In the genomic region with DNA sequence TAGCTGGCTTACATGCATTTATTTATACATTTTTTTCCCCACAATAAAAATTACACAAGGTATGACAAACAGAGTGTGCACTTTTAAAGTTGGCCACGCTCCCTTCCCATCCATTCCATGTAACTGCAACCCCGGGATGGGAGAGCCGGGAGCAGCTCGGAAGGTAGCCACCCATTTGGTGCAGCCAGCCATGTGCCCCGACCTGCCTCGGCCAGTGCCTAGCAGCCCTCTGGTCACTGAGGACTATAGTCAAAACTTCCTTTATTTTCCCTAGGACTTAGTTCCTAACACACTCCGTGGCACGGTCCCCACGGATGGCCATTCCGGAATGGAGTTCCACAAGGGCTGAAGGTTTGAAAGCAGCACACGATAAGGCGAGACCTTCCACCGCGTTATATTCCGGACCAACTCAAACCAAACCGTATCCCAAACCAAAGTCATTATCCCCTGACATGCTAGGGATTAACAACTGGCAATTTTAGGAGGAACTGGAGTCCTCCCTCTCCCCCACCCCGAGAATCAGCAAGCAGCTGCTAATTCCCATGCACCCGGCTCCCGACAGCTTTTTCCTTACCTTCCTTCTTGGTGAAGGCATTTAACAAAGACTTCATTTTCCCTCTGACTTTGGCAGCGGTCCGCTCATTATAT, we compare ENCODE assay signal across 11 cellular contexts.
A peak's percentile ranks its signal among the peaks of the same experiment; 100 is the strongest.
DNase-seq lines count a peak whose midpoint lies in the region; ATAC-seq and TF ChIP-seq lines count a peak whose summit lies in the region.
"Had no signal": no experiment of that assay in that cellular context is flagged by ENCODE, and none has a peak within 500 bp of the region (broad histone marks: within the 10 kb centered on the region; RNA-seq: fewer than 3 reads in every experiment).

No MANE protein-coding gene starts in this region.

- H2BK15ac ChIP-seq in H9 (ENCODE audit: low read depth, low read length): no peak overlapping the region

- no peak overlapping the region for H4K91ac ChIP-seq in H9 (ENCODE audit: insufficient read length, low read depth, low read length)

- H3K79me2 ChIP-seq in H9 (ENCODE audit: insufficient read depth, low read length): no peaks in the 10 kb centered on the region

- no peak overlapping the region for H3K4ac ChIP-seq in H9 (ENCODE audit: low read depth, low read length)

- H3K4me1 ChIP-seq in H9 (ENCODE audit: insufficient read depth, low read length): no peaks in the 10 kb centered on the region

- no peak overlapping the region for H3K18ac ChIP-seq in H9 (ENCODE audit: insufficient read length, low read depth, low read length)

- no peaks in the 10 kb centered on the region for H3K23me2 ChIP-seq in H9 (ENCODE audit: insufficient read length, low read depth, low read length, poor library complexity, severe bottlenecking)

- H4K8ac ChIP-seq in H9 (replicated peaks; ENCODE audit: insufficient read length, low read depth, low read length): no peak overlapping the region

- peaks cover 0 to 4% (median 0%) of the 10 kb centered on the region in 3 experiments; a peak in 2 of 7 replicates for H3K36me3 Mint-ChIP-seq in H9 (ENCODE audit: insufficient read depth in 1 of 3, low read depth in 3 of 3)
- H3K36me3 Mint-ChIP-seq in natural killer cell treated with Interleukin-12 subunit alpha and Interleukin-12 subunit beta and Interleukin-15 and Interleukin-18, amount 100 ng/mL, for 72 hours: no peaks in the 10 kb centered on the region
- H3K36me3 Mint-ChIP-seq: activated CD4-positive, alpha-beta memory T cell treated with anti-CD3 and anti-CD28 coated beads for 36 hours; CD4-positive, CD25-positive, alpha-beta regulatory T cell had no signal

- H3T11ph ChIP-seq in H9 (ENCODE audit: low read length): no peak overlapping the region

- H3K4me3 Mint-ChIP-seq in H9: peak overlapping the region; percentile 14 to 56; a peak in 4 of 5 replicates
- no peak overlapping the region for H3K4me3 Mint-ChIP-seq in natural killer cell treated with Interleukin-12 subunit alpha and Interleukin-12 subunit beta and Interleukin-15 and Interleukin-18, amount 100 ng/mL, for 72 hours
- H3K4me3 Mint-ChIP-seq: activated CD4-positive, alpha-beta memory T cell treated with anti-CD3 and anti-CD28 coated beads for 36 hours; CD4-positive, CD25-positive, alpha-beta regulatory T cell; memory B cell had no signal

- H3K9ac ChIP-seq in H9 (ENCODE audit: extremely low read depth, insufficient read length, low read length): no peak overlapping the region

- no peak overlapping the region for H2BK5ac ChIP-seq in H9 (ENCODE audit: insufficient read length, low read length)

- H2BK20ac ChIP-seq in H9 (ENCODE audit: low read depth, low read length, poor library complexity, severe bottlenecking): no peak overlapping the region

- H3K4me2 ChIP-seq in H9 (ENCODE audit: insufficient read depth, insufficient read length, low read length): no peak overlapping the region

- no CpG with 5 or more reads among the region's 21 CpGs for WGBS in H9 (ENCODE audit: extremely low coverage, insufficient read length, low lambda C conversion rate)

- no peak overlapping the region for H3K27ac ChIP-seq in H9 (ENCODE audit: insufficient read length, low read depth, low read length)

- H2AFZ ChIP-seq in H9 (ENCODE audit: low read length): no peak overlapping the region

- no peak overlapping the region for H2BK12ac ChIP-seq in H9 (ENCODE audit: insufficient read length, low read depth, low read length)

- intact Hi-C loops in sciatic nerve (cut with DNase I): no loop called here

- no peak overlapping the region for H4K5ac ChIP-seq in H9 (ENCODE audit: insufficient read length, low read depth, low read length)

- no peaks in the 10 kb centered on the region; the same call in none of the 2 replicates for H3K27me3 Mint-ChIP-seq in H9 (ENCODE audit: low read depth)
- H3K27me3 Mint-ChIP-seq in natural killer cell treated with Interleukin-12 subunit alpha and Interleukin-12 subunit beta and Interleukin-15 and Interleukin-18, amount 100 ng/mL, for 72 hours: peaks cover 31 to 34% of the 10 kb centered on the region in 2 donors

- H3K27me3 ChIP-seq in H9 (ENCODE audit: insufficient read depth, low read length): no peaks in the 10 kb centered on the region

- H2BK120ac ChIP-seq in H9 (ENCODE audit: low read depth, low read length, poor library complexity, severe bottlenecking): no peak overlapping the region

- H3K79me1 ChIP-seq in H9 (ENCODE audit: insufficient read depth, low read depth, low read length, poor library complexity, severe bottlenecking): no peaks in the 10 kb centered on the region

- H3K14ac ChIP-seq in H9 (ENCODE audit: insufficient read depth, low read length): no peak overlapping the region

- DNase-seq in H9 (no peak), NCI-H526 (lab: John Stamatoyannopoulos, UW) (peak; percentile 68 to 72), globus pallidus (ENCODE audit: low spot score) (peak; percentile 16), sciatic nerve (ENCODE audit: low spot score) (no peak), AML-193 (lab: John Stamatoyannopoulos, UW) (no peak)
- no peak for DNase-seq in natural killer cell treated with Interleukin-12 subunit alpha and Interleukin-12 subunit beta and Interleukin-15 and Interleukin-18, amount 100 ng/mL, for 72 hours (ENCODE audit: low spot score)
- no peak for DNase-seq in activated naive CD4-positive, alpha-beta T cell treated with anti-CD3 and anti-CD28 coated beads, Interleukin-2, amount 50 U/mL, for 16 hours
- DNase-seq: activated CD4-positive, alpha-beta memory T cell treated with anti-CD3 and anti-CD28 coated beads for 36 hours; activated effector memory CD4-positive, alpha-beta T cell treated with anti-CD3 and anti-CD28 coated beads, Interleukin-2, amount 50 U/mL, for 16 hours; CD4-positive, CD25-positive, alpha-beta regulatory T cell had no signal

- no peaks in the 10 kb centered on the region for H3K9me3 ChIP-seq in H9 (ENCODE audit: control insufficient read depth, low read depth, low read length)

- no peak overlapping the region for H3K23ac ChIP-seq in H9 (ENCODE audit: insufficient read length, low read depth, low read length)

- no peaks in the 10 kb centered on the region; a peak in 1 of 5 replicates for H3K9me3 Mint-ChIP-seq in H9
- H3K9me3 Mint-ChIP-seq in natural killer cell treated with Interleukin-12 subunit alpha and Interleukin-12 subunit beta and Interleukin-15 and Interleukin-18, amount 100 ng/mL, for 72 hours: no peaks in the 10 kb centered on the region
- H3K9me3 Mint-ChIP-seq: activated CD4-positive, alpha-beta memory T cell treated with anti-CD3 and anti-CD28 coated beads for 36 hours had no signal

- TF ChIP-seq CTCF in H9 (conservative IDR thresholded peaks at IDR 0.05): no peak

- H3K56ac ChIP-seq in H9 (ENCODE audit: insufficient read length, low read depth, low read length): no peak overlapping the region

- no peak overlapping the region for H2AK5ac ChIP-seq in H9 (ENCODE audit: insufficient read length, low read length)

- peak overlapping the region in 2 of 3 experiments; percentile 46 to 81; a peak in 3 of 7 replicates for H3K27ac Mint-ChIP-seq in H9
- no peak overlapping the region for H3K27ac Mint-ChIP-seq in natural killer cell treated with Interleukin-12 subunit alpha and Interleukin-12 subunit beta and Interleukin-15 and Interleukin-18, amount 100 ng/mL, for 72 hours
- H3K27ac Mint-ChIP-seq: activated CD4-positive, alpha-beta memory T cell treated with anti-CD3 and anti-CD28 coated beads for 36 hours; CD4-positive, CD25-positive, alpha-beta regulatory T cell; memory B cell had no signal

- peak; percentile 32 for ATAC-seq in sciatic nerve
- ATAC-seq in natural killer cell treated with Interleukin-12 subunit alpha and Interleukin-12 subunit beta and Interleukin-15 and Interleukin-18, amount 100 ng/mL, for 72 hours: no peak

- H4K20me1 ChIP-seq in H9 (ENCODE audit: control insufficient read depth, insufficient read depth, insufficient read length): no peaks in the 10 kb centered on the region

- peaks cover 33 to 44% of the 10 kb centered on the region in 2 experiments for H3K4me1 Mint-ChIP-seq in H9
- H3K4me1 Mint-ChIP-seq in natural killer cell treated with Interleukin-12 subunit alpha and Interleukin-12 subunit beta and Interleukin-15 and Interleukin-18, amount 100 ng/mL, for 72 hours (ENCODE audit: low read depth in 2 of 2): no peaks in the 10 kb centered on the region
- H3K4me1 Mint-ChIP-seq: CD4-positive, CD25-positive, alpha-beta regulatory T cell; memory B cell had no signal

Comparison
In these comparisons a context has a peak if more than half of its experiments do, and no peak if none do; other contexts are left out.
1. DNase-seq: peak in NCI-H526 (2 of 2) and globus pallidus (single experiment); none in H9 (single experiment), sciatic nerve (single experiment), AML-193 (0 of 2), natural killer cell treated with Interleukin-12 subunit alpha and Interleukin-12 subunit beta and Interleukin-15 and Interleukin-18, amount 100 ng/mL, for 72 hours (single experiment) and activated naive CD4-positive, alpha-beta T cell treated with anti-CD3 and anti-CD28 coated beads, Interleukin-2, amount 50 U/mL, for 16 hours (single experiment).
2. H3K27ac Mint-ChIP-seq: peak in H9 (2 of 3); none in natural killer cell treated with Interleukin-12 subunit alpha and Interleukin-12 subunit beta and Interleukin-15 and Interleukin-18, amount 100 ng/mL, for 72 hours (0 of 2).